In the genomic region with DNA sequence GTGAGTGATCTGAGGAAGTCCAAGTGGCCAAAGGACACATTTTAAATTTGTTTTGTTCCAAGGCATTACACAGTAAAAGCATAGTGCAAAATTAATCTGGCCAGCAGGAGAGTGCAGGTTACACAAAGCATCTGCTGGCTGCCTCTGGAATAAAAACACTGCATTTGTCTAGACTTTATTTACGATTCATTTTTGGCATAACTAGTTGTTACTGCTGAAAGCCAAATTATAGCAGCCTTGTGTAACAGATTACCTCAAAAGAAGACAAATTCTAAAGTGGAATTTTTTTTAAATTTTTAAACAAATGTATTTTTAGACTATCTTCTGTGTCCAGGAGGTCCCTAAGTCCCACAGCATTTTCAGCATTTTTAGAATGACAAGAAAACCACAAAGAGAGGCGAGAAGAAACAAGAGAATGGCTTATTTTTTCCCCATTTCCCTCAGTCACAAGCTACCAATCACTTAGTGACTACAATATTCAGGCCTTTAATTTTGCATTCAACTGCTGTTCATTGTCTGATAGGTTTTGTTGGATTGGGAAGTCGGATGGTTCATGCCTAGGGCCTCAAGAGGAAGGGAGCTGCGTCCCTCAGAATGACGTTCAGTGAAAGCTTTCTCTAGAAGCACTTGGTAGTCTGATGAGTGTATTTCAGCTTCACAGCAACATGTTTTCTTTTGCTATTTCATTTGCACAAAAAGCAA, we compare ENCODE assay signal across 12 cellular contexts. TPM values are rescaled to one million over a fixed set of nuclear protein-coding genes. Genes with fewer than 3 reads are reported as not detected.
DNase-seq lines count a peak whose midpoint lies in the region; TF ChIP-seq lines count a peak whose summit lies in the region.
"Had no signal": no experiment of that assay in that cellular context is flagged by ENCODE, and none has a peak within 500 bp of the region (broad histone marks: within the 10 kb centered on the region; RNA-seq: fewer than 3 reads in every experiment).

No MANE protein-coding gene starts in this region.

- H3K14ac ChIP-seq in neuronal stem cell (ENCODE audit: low read length): no peak overlapping the region

- POLR2A ChIA-PET in AG04449 (lab: Yijun Ruan, JAX): no interaction called here

- peak overlapping the region; percentile 44 for H2AFZ ChIP-seq in neuronal stem cell (ENCODE audit: low read length)
- H2AFZ ChIP-seq in MM.1S (ENCODE audit: low read length): no peak overlapping the region

- H3K4me2 ChIP-seq in neuronal stem cell (ENCODE audit: insufficient read depth, low read length, poor library complexity, severe bottlenecking): no peak overlapping the region
- H3K4me2 ChIP-seq in MM.1S (ENCODE audit: low read depth, low read length): no peak overlapping the region

- no peak overlapping the region for H3K18ac ChIP-seq in neuronal stem cell (ENCODE audit: low read length)

- no peaks in the 10 kb centered on the region for H4K20me1 ChIP-seq in MM.1S (ENCODE audit: insufficient read depth, low read length)

- H3K4me3 Mint-ChIP-seq in activated T-cell treated with anti-CD3 and anti-CD28 coated beads, Interleukin-2, amount 50 U/mL, for 24 hours: no peak overlapping the region
- H3K4me3 Mint-ChIP-seq: naive thymus-derived CD4-positive, alpha-beta T cell; T-helper 1 cell treated with Interleukin-12 subunit alpha and Interleukin-12 subunit beta and Interleukin-4 antibody, amounts not matched to agents 30 μg/mL and 1 μg/mL, for 36 hours had no signal

- H3K9me3 ChIP-seq in neuronal stem cell (replicated peaks in 1 of 2; ENCODE audit: control insufficient read depth in 2 of 2, insufficient read depth in 1 of 2, low read depth in 1 of 2, low read length in 2 of 2): no peaks in the 10 kb centered on the region
- H3K9me3 ChIP-seq in tibial nerve: no peaks in the 10 kb centered on the region
- H3K9me3 ChIP-seq in MM.1S (replicated peaks; ENCODE audit: insufficient read depth, low read length): no peaks in the 10 kb centered on the region

- no peaks in the 10 kb centered on the region for H3K79me2 ChIP-seq in MM.1S (ENCODE audit: low read length)

- no peak overlapping the region for H3K27ac Mint-ChIP-seq in activated T-cell treated with anti-CD3 and anti-CD28 coated beads, Interleukin-2, amount 50 U/mL, for 24 hours
- H3K27ac Mint-ChIP-seq: naive thymus-derived CD4-positive, alpha-beta T cell; T-helper 1 cell treated with Interleukin-12 subunit alpha and Interleukin-12 subunit beta and Interleukin-4 antibody, amounts not matched to agents 30 μg/mL and 1 μg/mL, for 36 hours had no signal

- H3K9ac ChIP-seq in neuronal stem cell (ENCODE audit: low read depth, low read length, poor library complexity) (no peak overlapping the region), MM.1S (ENCODE audit: low read length) (no peak overlapping the region)

- H3K36me3 ChIP-seq in neuronal stem cell (replicated peaks in 1 of 2; ENCODE audit: control insufficient read depth in 2 of 2, insufficient read depth in 2 of 2, low read length in 2 of 2): no peaks in the 10 kb centered on the region
- no peaks in the 10 kb centered on the region for H3K36me3 ChIP-seq in tibial nerve
- no peaks in the 10 kb centered on the region for H3K36me3 ChIP-seq in MM.1S (replicated peaks; ENCODE audit: insufficient read depth, low read length)

- no peak for TF ChIP-seq POLR2A in tibial nerve (IDR thresholded peaks at IDR 0.05)

- H3K4me1 ChIP-seq in neuronal stem cell (ENCODE audit: control insufficient read depth in 2 of 2, insufficient read depth in 1 of 2, low read depth in 1 of 2, low read length in 2 of 2) (peaks cover 0 to 10% of the 10 kb centered on the region in 2 donors), tibial nerve (peaks cover 0 to 34% (median 13%) of the 10 kb centered on the region in 4 donors), MM.1S (ENCODE audit: low read length) (peaks cover 6% of the 10 kb centered on the region)

- no peak overlapping the region for H3K4ac ChIP-seq in neuronal stem cell (ENCODE audit: low read length)

- DNase-seq in AG04449 (ENCODE audit: low read depth, low spot score): no peak
- DNase-seq in NCI-H446 treated with DMSO at 0.1 percent for 48 hours (lab: John Stamatoyannopoulos, UW): peak; percentile 49
- DNase-seq in fibroblast of peridontal ligament (ENCODE audit: extremely low read depth): peak; percentile 72
- no peak for DNase-seq in neuronal stem cell (ENCODE audit: low spot score)
- no peak for DNase-seq in amniotic stem cell (lab: John Stamatoyannopoulos, UW)
- no peak for DNase-seq in tibial nerve (ENCODE audit: low spot score in 2 of 2)
- no peak for DNase-seq in activated T-cell treated with anti-CD3 and anti-CD28 coated beads, Interleukin-2, amount 50 U/mL, for 24 hours
- DNase-seq in MM.1S: no peak
- DNase-seq: activated CD8-positive, alpha-beta memory T cell treated with anti-CD3 and anti-CD28 coated beads, Interleukin-2, amount 50 U/mL, for 4 hours; naive thymus-derived CD4-positive, alpha-beta T cell; NCI-H524 treated with DMSO at 0.1 percent for 48 hours had no signal

- H2BK15ac ChIP-seq in neuronal stem cell (ENCODE audit: low read length): no peak overlapping the region

- CTCF ChIA-PET in AG04449 (lab: Yijun Ruan, JAX): interaction anchor here (0.9 to 4.1 kb wide), 6 partner anchors 12 to 336 kb away, joined by 3 to 33 read pairs (median 3); no protein-coding TSS in a partner anchor

- no peak overlapping the region for H2BK12ac ChIP-seq in neuronal stem cell (ENCODE audit: low read length)

- WGBS in neuronal stem cell (ENCODE audit: extremely low coverage in 2 of 2, insufficient read length in 2 of 2, insufficient replicate concordance in 1 of 2), 2 donors: no CpG with 5 or more reads among the region's 5 CpGs
- 20 to 25% methylated on average over 5 of the region's 5 CpGs for WGBS in tibial nerve, 2 donors

- peaks cover 7% of the 10 kb centered on the region for H3K27me3 Mint-ChIP-seq in activated T-cell treated with anti-CD3 and anti-CD28 coated beads, Interleukin-2, amount 50 U/mL, for 24 hours

- no peak overlapping the region for H4K8ac ChIP-seq in neuronal stem cell (ENCODE audit: low read depth, low read length)

- no peaks in the 10 kb centered on the region for H3K9me2 ChIP-seq in MM.1S (replicated peaks; ENCODE audit: insufficient read depth, low read length)

- H3K79me1 ChIP-seq in neuronal stem cell (ENCODE audit: low read depth, low read length): no peaks in the 10 kb centered on the region

- no peak overlapping the region for H2BK5ac ChIP-seq in neuronal stem cell (ENCODE audit: low read length)

- H3K23ac ChIP-seq in neuronal stem cell (ENCODE audit: low read depth, low read length, poor library complexity): no peak overlapping the region

- no peak overlapping the region for H3K27ac ChIP-seq in neuronal stem cell (replicated peaks; ENCODE audit: low read length)
- H3K27ac ChIP-seq in tibial nerve: peak overlapping the region in 2 of 4 donors; percentile 60 to 71
- H3K27ac ChIP-seq in MM.1S (ENCODE audit: low read length): no peak overlapping the region

- TF ChIP-seq CTCF in AG04449 (IDR thresholded peaks at IDR 0.05; ENCODE audit: insufficient read depth, low read length, missing control alignments) (peak; percentile 7), tibial nerve (IDR thresholded peaks at IDR 0.05) (peak in 1 of 5 experiments; percentile 21), MM.1S (IDR thresholded peaks at IDR 0.05; ENCODE audit: low read length) (no peak)

- H3K36me3 Mint-ChIP-seq in activated T-cell treated with anti-CD3 and anti-CD28 coated beads, Interleukin-2, amount 50 U/mL, for 24 hours (ENCODE audit: low read depth): no peaks in the 10 kb centered on the region
- H3K36me3 Mint-ChIP-seq: naive thymus-derived CD4-positive, alpha-beta T cell had no signal

- no peak overlapping the region for H2BK120ac ChIP-seq in neuronal stem cell (ENCODE audit: low read depth, low read length)

- no peaks in the 10 kb centered on the region for H3F3A ChIP-seq in MM.1S (ENCODE audit: insufficient read depth, low read length)

- no peak overlapping the region for H3K4me3 ChIP-seq in AG04449 (ENCODE audit: low read depth, low read length)
- no peak overlapping the region for H3K4me3 ChIP-seq in neuronal stem cell (ENCODE audit: low read length in 2 of 2)
- no peak overlapping the region for H3K4me3 ChIP-seq in tibial nerve
- H3K4me3 ChIP-seq in MM.1S (ENCODE audit: low read length): no peak overlapping the region

- H3K9me3 Mint-ChIP-seq in activated T-cell treated with anti-CD3 and anti-CD28 coated beads, Interleukin-2, amount 50 U/mL, for 24 hours: no peaks in the 10 kb centered on the region
- H3K9me3 Mint-ChIP-seq: T-helper 1 cell treated with Interleukin-12 subunit alpha and Interleukin-12 subunit beta and Interleukin-4 antibody, amounts not matched to agents 30 μg/mL and 1 μg/mL, for 36 hours had no signal

- H3K27me3 ChIP-seq in neuronal stem cell (ENCODE audit: control insufficient read depth in 3 of 3, insufficient read depth in 3 of 3, low read depth in 1 of 3, low read length in 3 of 3): no peaks in the 10 kb centered on the region
- H3K27me3 ChIP-seq in tibial nerve: no peaks in the 10 kb centered on the region
- no peaks in the 10 kb centered on the region for H3K27me3 ChIP-seq in MM.1S (replicated peaks; ENCODE audit: insufficient read depth, low read length)

- H2AK5ac ChIP-seq in neuronal stem cell (ENCODE audit: low read depth, low read length): no peak overlapping the region

- H4K91ac ChIP-seq in neuronal stem cell (ENCODE audit: low read depth, low read length, poor library complexity): no peak overlapping the region

- peaks cover 2% of the 10 kb centered on the region for H3K4me1 Mint-ChIP-seq in activated T-cell treated with anti-CD3 and anti-CD28 coated beads, Interleukin-2, amount 50 U/mL, for 24 hours (ENCODE audit: low read depth)
- H3K4me1 Mint-ChIP-seq: naive thymus-derived CD4-positive, alpha-beta T cell had no signal

- no peak for TF ChIP-seq EP300 in tibial nerve (IDR thresholded peaks at IDR 0.05)

RNA-seq across cellular contexts. Expression of a gene that starts 46.0 kb away (rescaled TPM):
- 1.2 TPM for polyA plus RNA-seq in neuronal stem cell (2013, experiment 1 of 2)
- 1.3 TPM for polyA plus RNA-seq in neuronal stem cell (2013, experiment 2 of 2)
- total RNA-seq in tibial nerve: not detected
- total RNA-seq: naive thymus-derived CD4-positive, alpha-beta T cell had no signal
- polyA plus RNA-seq: naive thymus-derived CD4-positive, alpha-beta T cell had no signal

Comparison
In these comparisons a context has a peak if more than half of its experiments do, and no peak if none do; other contexts are left out.
1. DNase-seq: peak in NCI-H446 treated with DMSO at 0.1 percent for 48 hours (single experiment) and fibroblast of peridontal ligament (single experiment); none in AG04449 (single experiment), neuronal stem cell (single experiment), amniotic stem cell (single experiment), tibial nerve (0 of 2), activated T-cell treated with anti-CD3 and anti-CD28 coated beads, Interleukin-2, amount 50 U/mL, for 24 hours (single experiment) and MM.1S (single experiment).